11 cellular contexts compared by ENCODE assay signal in genomic region chr6:28541996-28542395, GRCh38. TPM values are rescaled to one million over a fixed set of nuclear protein-coding genes. Genes with fewer than 3 reads are reported as not detected.
DNase-seq lines count a peak whose midpoint lies in the region; ATAC-seq and TF ChIP-seq lines count a peak whose summit lies in the region.
"Had no signal": no experiment of that assay in that cellular context is flagged by ENCODE, and none has a peak within 500 bp of the region (broad histone marks: within the 10 kb centered on the region; RNA-seq: fewer than 3 reads in every experiment).

No MANE protein-coding gene starts in this region.

- no peak for TF ChIP-seq CTCF in testis (IDR thresholded peaks at IDR 0.05)

- DNase-seq in activated naive CD4-positive, alpha-beta T cell treated with anti-CD3 and anti-CD28 coated beads, Interleukin-2, amount 10 ng/mL, durations not matched to agents 7 days and 5 days, result no peak
- no peak for DNase-seq in activated naive CD4-positive, alpha-beta T cell treated with anti-CD3 and anti-CD28 coated beads, Interleukin-2, amount 50 U/mL, for 72 hours (ENCODE audit: low spot score in 2 of 2)
- DNase-seq in activated T-helper 1 cell treated with anti-CD3 and anti-CD28 coated beads, Interleukin-12 subunit alpha, Interleukin-12 subunit beta, Interleukin-2, Interleukin-4 antibody, amounts not matched to agents 30 ng/mL and 10 ng/mL and 1 ng/mL, durations not matched to agents 14 hours and 24 hours and 36 hours (ENCODE audit: low spot score), result no peak
- DNase-seq in testis (no peak), foreskin melanocyte (no peak), SIG-M5 (lab: John Stamatoyannopoulos, UW) (no peak)
- DNase-seq in activated CD4-positive, CD25-positive, alpha-beta regulatory T cell (lab: John Stamatoyannopoulos, UW), result no peak

- peak overlapping the region; percentile 75 for H3K4me3 Mint-ChIP-seq in activated naive CD4-positive, alpha-beta T cell treated with anti-CD3 and anti-CD28 coated beads, Interleukin-2, amount 10 ng/mL, durations not matched to agents 7 days and 5 days
- H3K4me3 Mint-ChIP-seq in activated T-helper 1 cell treated with anti-CD3 and anti-CD28 coated beads, Interleukin-12 subunit alpha, Interleukin-12 subunit beta, Interleukin-2, Interleukin-4 antibody, amounts not matched to agents 30 ng/mL and 10 ng/mL and 1 ng/mL, durations not matched to agents 14 hours and 24 hours and 36 hours, result peak overlapping the region; percentile 77

- no peak for TF ChIP-seq POLR2A in testis (IDR thresholded peaks at IDR 0.05)

- peaks cover 63% of the 10 kb centered on the region for H3K27me3 Mint-ChIP-seq in activated naive CD4-positive, alpha-beta T cell treated with anti-CD3 and anti-CD28 coated beads, Interleukin-2, amount 10 ng/mL, durations not matched to agents 7 days and 5 days
- H3K27me3 Mint-ChIP-seq in activated T-helper 1 cell treated with anti-CD3 and anti-CD28 coated beads, Interleukin-12 subunit alpha, Interleukin-12 subunit beta, Interleukin-2, Interleukin-4 antibody, amounts not matched to agents 30 ng/mL and 10 ng/mL and 1 ng/mL, durations not matched to agents 14 hours and 24 hours and 36 hours (ENCODE audit: insufficient read depth), result peaks cover 50% of the 10 kb centered on the region

- H3K27me3 ChIP-seq in testis, result no peaks in the 10 kb centered on the region

- no peak for ATAC-seq in activated naive CD4-positive, alpha-beta T cell treated with anti-CD3 and anti-CD28 coated beads, Interleukin-2, amount 50 U/mL, for 72 hours

- no peaks in the 10 kb centered on the region for H3K36me3 Mint-ChIP-seq in activated naive CD4-positive, alpha-beta T cell treated with anti-CD3 and anti-CD28 coated beads, Interleukin-2, amount 10 ng/mL, durations not matched to agents 7 days and 5 days
- peaks cover 0 to 13% of the 10 kb centered on the region in 2 donors for H3K36me3 Mint-ChIP-seq in activated naive CD4-positive, alpha-beta T cell treated with anti-CD3 and anti-CD28 coated beads, Interleukin-2, amount 50 U/mL, for 72 hours
- H3K36me3 Mint-ChIP-seq in activated T-helper 1 cell treated with anti-CD3 and anti-CD28 coated beads, Interleukin-12 subunit alpha, Interleukin-12 subunit beta, Interleukin-2, Interleukin-4 antibody, amounts not matched to agents 30 ng/mL and 10 ng/mL and 1 ng/mL, durations not matched to agents 14 hours and 24 hours and 36 hours (ENCODE audit: low read depth), result no peaks in the 10 kb centered on the region

- CTCF ChIA-PET in activated naive CD4-positive, alpha-beta T cell treated with anti-CD3 and anti-CD28 coated beads, Interleukin-2, amount 10 ng/mL, durations not matched to agents 7 days and 5 days (lab: Charles Lee), result interaction anchor here (0.9 to 1.7 kb wide), 10 partner anchors 11 to 187 kb away, joined by 3 to 7 read pairs (median 3); no protein-coding TSS in a partner anchor

- H3K9me3 ChIP-seq in iPS-18c (ENCODE audit: control insufficient read depth, insufficient read depth, low read length) (no peaks in the 10 kb centered on the region), testis (no peaks in the 10 kb centered on the region)

- no peaks in the 10 kb centered on the region for H3K36me3 ChIP-seq in testis (ENCODE audit: low read depth, missing control alignments)

- H3K9me3 Mint-ChIP-seq in activated naive CD4-positive, alpha-beta T cell treated with anti-CD3 and anti-CD28 coated beads, Interleukin-2, amount 10 ng/mL, durations not matched to agents 7 days and 5 days, result peaks cover 6% of the 10 kb centered on the region
- H3K9me3 Mint-ChIP-seq in activated naive CD4-positive, alpha-beta T cell treated with anti-CD3 and anti-CD28 coated beads, Interleukin-2, amount 50 U/mL, for 72 hours, result no peaks in the 10 kb centered on the region
- peaks cover 8% of the 10 kb centered on the region for H3K9me3 Mint-ChIP-seq in activated T-helper 1 cell treated with anti-CD3 and anti-CD28 coated beads, Interleukin-12 subunit alpha, Interleukin-12 subunit beta, Interleukin-2, Interleukin-4 antibody, amounts not matched to agents 30 ng/mL and 10 ng/mL and 1 ng/mL, durations not matched to agents 14 hours and 24 hours and 36 hours

- no peak overlapping the region for H3K27ac ChIP-seq in testis
- H3K27ac ChIP-seq: skin epidermis had no signal

- peaks cover 31% of the 10 kb centered on the region for H3K4me1 Mint-ChIP-seq in activated naive CD4-positive, alpha-beta T cell treated with anti-CD3 and anti-CD28 coated beads, Interleukin-2, amount 10 ng/mL, durations not matched to agents 7 days and 5 days
- peaks cover 31% of the 10 kb centered on the region for H3K4me1 Mint-ChIP-seq in activated T-helper 1 cell treated with anti-CD3 and anti-CD28 coated beads, Interleukin-12 subunit alpha, Interleukin-12 subunit beta, Interleukin-2, Interleukin-4 antibody, amounts not matched to agents 30 ng/mL and 10 ng/mL and 1 ng/mL, durations not matched to agents 14 hours and 24 hours and 36 hours (ENCODE audit: low read depth)

- no peaks in the 10 kb centered on the region for H3K4me1 ChIP-seq in testis

- intact Hi-C loops in activated T-helper 1 cell treated with anti-CD3 and anti-CD28 coated beads, Interleukin-12 subunit alpha, Interleukin-12 subunit beta, Interleukin-2, Interleukin-4 antibody, amounts not matched to agents 30 ng/mL and 10 ng/mL and 1 ng/mL, durations not matched to agents 14 hours and 24 hours and 36 hours (cut with micrococcal nuclease), result loop anchor here (1.0 to 5.0 kb wide), 4 partner anchors 45 to 400 kb away; partner anchors contain the start of gene ZSCAN12
- intact Hi-C loops in testis (cut with DNase I; ENCODE audit: low total_unique reads), result no loop called here

- H3K4me3 ChIP-seq in iPS-18c (ENCODE audit: insufficient read depth, low read depth, low read length) (peak overlapping the region; percentile 58; the same call in 1 of the 2 replicates), testis (peak overlapping the region; percentile 16 to 50)
- H3K4me3 ChIP-seq: lung had no signal

- peak overlapping the region; percentile 47 for H3K27ac Mint-ChIP-seq in activated naive CD4-positive, alpha-beta T cell treated with anti-CD3 and anti-CD28 coated beads, Interleukin-2, amount 10 ng/mL, durations not matched to agents 7 days and 5 days
- H3K27ac Mint-ChIP-seq in activated naive CD4-positive, alpha-beta T cell treated with anti-CD3 and anti-CD28 coated beads, Interleukin-2, amount 50 U/mL, for 72 hours, result peak overlapping the region in 1 of 2 donors; percentile 90
- H3K27ac Mint-ChIP-seq in activated T-helper 1 cell treated with anti-CD3 and anti-CD28 coated beads, Interleukin-12 subunit alpha, Interleukin-12 subunit beta, Interleukin-2, Interleukin-4 antibody, amounts not matched to agents 30 ng/mL and 10 ng/mL and 1 ng/mL, durations not matched to agents 14 hours and 24 hours and 36 hours, result no peak overlapping the region

- 36 to 40% methylated on average over 7 of the region's 7 CpGs for WGBS in testis, 2 donors

RNA-seq across cellular contexts. Expression of gene GPX5, which starts 16.3 kb away (rescaled TPM):
- total RNA-seq in activated naive CD4-positive, alpha-beta T cell treated with anti-CD3 and anti-CD28 coated beads, Interleukin-2, amount 50 U/mL, for 72 hours, result not detected
- total RNA-seq in activated T-helper 1 cell treated with anti-CD3 and anti-CD28 coated beads, Interleukin-12 subunit alpha, Interleukin-12 subunit beta, Interleukin-2, Interleukin-4 antibody, amounts not matched to agents 30 ng/mL and 10 ng/mL and 1 ng/mL, durations not matched to agents 14 hours and 24 hours and 36 hours, result not detected in 2 replicates
- 1 to 10 TPM; 1.2 to 8.1 TPM for total RNA-seq in testis
- 8.6 TPM for polyA plus RNA-seq in testis (ENCODE audit: insufficient read depth, low read depth, low replicate concordance)
- total RNA-seq: lung, Right ventricle myocardium inferior had no signal
- polyA plus RNA-seq: lung had no signal

RNA-seq across cellular contexts. Expression of gene GPX6, which starts 26.4 kb away (rescaled TPM):
- total RNA-seq in activated naive CD4-positive, alpha-beta T cell treated with anti-CD3 and anti-CD28 coated beads, Interleukin-2, amount 50 U/mL, for 72 hours, result not detected
- total RNA-seq in activated T-helper 1 cell treated with anti-CD3 and anti-CD28 coated beads, Interleukin-12 subunit alpha, Interleukin-12 subunit beta, Interleukin-2, Interleukin-4 antibody, amounts not matched to agents 30 ng/mL and 10 ng/mL and 1 ng/mL, durations not matched to agents 14 hours and 24 hours and 36 hours, result not detected in 2 replicates
- total RNA-seq in testis, result under 1 TPM; 0.19 to 0.87 TPM
- polyA plus RNA-seq in testis (ENCODE audit: insufficient read depth, low read depth, low replicate concordance), result 0.54 TPM
- total RNA-seq: Right ventricle myocardium inferior had no signal
- polyA plus RNA-seq: lung had no signal
